ENCODE assay signal across 16 cellular contexts in genomic region chr2:134361648-134362047, GRCh38.
DNase-seq lines count a peak whose midpoint lies in the region; ATAC-seq and TF ChIP-seq lines count a peak whose summit lies in the region.
"Had no signal": no experiment of that assay in that cellular context is flagged by ENCODE, and none has a peak within 500 bp of the region (broad histone marks: within the 10 kb centered on the region; RNA-seq: fewer than 3 reads in every experiment).

No MANE protein-coding gene starts in this region.

- no peak for TF ChIP-seq POLR2A in heart left ventricle (IDR thresholded peaks at IDR 0.05)

- ATAC-seq in heart left ventricle (peak in 2 of 4 donors; percentile 26 to 33), Right ventricle myocardium inferior (no peak), right cardiac atrium (no peak)

- TF ChIP-seq CTCF in heart left ventricle (IDR thresholded peaks at IDR 0.05) = peak in 2 of 12 donors; percentile 8 to 9

- no peak overlapping the region for H3K4me3 Mint-ChIP-seq in CD4-positive, alpha-beta memory T cell
- H3K4me3 Mint-ChIP-seq: T-helper 2 cell treated with Interferon-gamma antibody and Interleukin-4, amounts not matched to agents 5 μg/mL and 100 μg/mL, for 36 hours had no signal

- H3K9me3 ChIP-seq in heart left ventricle (no peaks in the 10 kb centered on the region), right cardiac atrium (ENCODE audit: control insufficient read depth, low read length) (no peaks in the 10 kb centered on the region)
- no peaks in the 10 kb centered on the region for H3K9me3 ChIP-seq in CD4-positive, alpha-beta memory T cell (ENCODE audit: control insufficient read depth in 1 of 2, low read length in 2 of 2)
- H3K9me3 ChIP-seq: transverse colon had no signal

- H3K9me3 Mint-ChIP-seq in CD4-positive, alpha-beta memory T cell = no peaks in the 10 kb centered on the region
- H3K9me3 Mint-ChIP-seq: T-helper 2 cell treated with Interferon-gamma antibody and Interleukin-4, amounts not matched to agents 5 μg/mL and 100 μg/mL, for 36 hours had no signal

- intact Hi-C loops in heart left ventricle (cut with DNase I) (loop anchor here in 3 of 10 donors (5.0 to 10.0 kb wide), 2 partner anchors 87 to 104 kb away; no protein-coding TSS in a partner anchor), Right ventricle myocardium inferior (cut with DNase I) (no loop called here), right cardiac atrium (cut with DNase I) (no loop called here)
- intact Hi-C loops in CD4-positive, alpha-beta memory T cell (cut with micrococcal nuclease) = no loop called here

- peaks cover 56 to 68% of the 10 kb centered on the region in 2 donors for H3K36me3 Mint-ChIP-seq in CD4-positive, alpha-beta memory T cell

- peak overlapping the region in 2 of 12 donors; percentile 10 to 23 for H3K4me3 ChIP-seq in heart left ventricle
- H3K4me3 ChIP-seq in right cardiac atrium (ENCODE audit: low read length) = no peak overlapping the region
- H3K4me3 ChIP-seq in CD4-positive, alpha-beta memory T cell (ENCODE audit: low read length in 2 of 2) = no peak overlapping the region
- H3K4me3 ChIP-seq: lung, transverse colon had no signal

- H3K27ac Mint-ChIP-seq in CD4-positive, alpha-beta memory T cell = peak overlapping the region in 1 of 7 donors; percentile 23
- H3K27ac Mint-ChIP-seq: T-helper 2 cell treated with Interferon-gamma antibody and Interleukin-4, amounts not matched to agents 5 μg/mL and 100 μg/mL, for 36 hours had no signal

- peak overlapping the region in 10 of 12 donors; percentile 60 to 86 (median 72) for H3K27ac ChIP-seq in heart left ventricle
- peak overlapping the region; percentile 56 for H3K27ac ChIP-seq in right cardiac atrium (ENCODE audit: low read length)
- H3K27ac ChIP-seq in CD4-positive, alpha-beta memory T cell (ENCODE audit: low read depth, low read length) = no peak overlapping the region
- H3K27ac ChIP-seq: brain microvascular endothelial cell had no signal

- H3K4me1 ChIP-seq in heart left ventricle (peaks cover 0 to 52% (median 38%) of the 10 kb centered on the region in 12 donors), right cardiac atrium (ENCODE audit: control insufficient read depth, insufficient read depth, low read length) (peaks cover 14% of the 10 kb centered on the region)
- peaks cover 13% of the 10 kb centered on the region for H3K4me1 ChIP-seq in CD4-positive, alpha-beta memory T cell (ENCODE audit: insufficient read depth, low read length)

- DNase-seq in heart left ventricle (no peak), Right ventricle myocardium inferior (ENCODE audit: missing footprints) (no peak), NCI-H69 (lab: John Stamatoyannopoulos, UW) (peak; percentile 91), right cardiac atrium (no peak), CD1c-positive myeloid dendritic cell (ENCODE audit: extremely low spot score) (no peak), GOT3 (lab: John Stamatoyannopoulos, UW) (no peak)
- no peak for DNase-seq in stimulated activated naive CD4-positive, alpha-beta T cell treated with Interleukin-2 at 50 U/mL for 16 hours (lab: John Stamatoyannopoulos, UW)
- DNase-seq in CD4-positive, alpha-beta memory T cell = no peak
- DNase-seq: activated naive CD4-positive, alpha-beta T cell treated with anti-CD3 and anti-CD28 coated beads, Interleukin-2, amount 50 U/mL, for 16 hours; brain microvascular endothelial cell; foreskin fibroblast; NCI-H526; stimulated activated CD4-positive, alpha-beta T cell treated with anti-CD3 and anti-CD28 coated beads, Interleukin-1b, Interleukin-23, amount 100 ng/mL, for 48 hours; transverse colon had no signal

- POLR2A ChIA-PET in CD4-positive, alpha-beta memory T cell (lab: Charles Lee; ENCODE audit: partially characterized antibody) = no interaction called here

- H3K27me3 ChIP-seq in heart left ventricle (no peaks in the 10 kb centered on the region), right cardiac atrium (ENCODE audit: control insufficient read depth, insufficient read depth) (no peaks in the 10 kb centered on the region)
- no peaks in the 10 kb centered on the region for H3K27me3 ChIP-seq in CD4-positive, alpha-beta memory T cell (ENCODE audit: insufficient read depth, low read length)
- H3K27me3 ChIP-seq: brain microvascular endothelial cell, transverse colon had no signal

- 81 to 100% (median 90%) methylated on average over 1 of the region's 1 CpG for WGBS in heart left ventricle, 4 donors
- WGBS in right cardiac atrium = 94% methylated on average over 1 of the region's 1 CpG

- CTCF ChIA-PET in CD4-positive, alpha-beta memory T cell (lab: Charles Lee; ENCODE audit: partially characterized antibody) = interaction anchor here (0.9 to 1.3 kb wide), 3 partner anchors 48 to 115 kb away, joined by 3 to 4 read pairs (median 3); no protein-coding TSS in a partner anchor

- H3K4me1 Mint-ChIP-seq in CD4-positive, alpha-beta memory T cell = peaks cover 15 to 25% (median 17%) of the 10 kb centered on the region in 4 donors

- H3K27me3 Mint-ChIP-seq in CD4-positive, alpha-beta memory T cell = no peaks in the 10 kb centered on the region

- H3K36me3 ChIP-seq in heart left ventricle = peaks cover 0 to 42% (median 12%) of the 10 kb centered on the region in 9 donors
- peaks cover 27% of the 10 kb centered on the region for H3K36me3 ChIP-seq in CD4-positive, alpha-beta memory T cell (ENCODE audit: insufficient read depth, low read length)
- H3K36me3 ChIP-seq: transverse colon had no signal
